ENCODE assay signal across 9 cellular contexts in the genomic region with DNA sequence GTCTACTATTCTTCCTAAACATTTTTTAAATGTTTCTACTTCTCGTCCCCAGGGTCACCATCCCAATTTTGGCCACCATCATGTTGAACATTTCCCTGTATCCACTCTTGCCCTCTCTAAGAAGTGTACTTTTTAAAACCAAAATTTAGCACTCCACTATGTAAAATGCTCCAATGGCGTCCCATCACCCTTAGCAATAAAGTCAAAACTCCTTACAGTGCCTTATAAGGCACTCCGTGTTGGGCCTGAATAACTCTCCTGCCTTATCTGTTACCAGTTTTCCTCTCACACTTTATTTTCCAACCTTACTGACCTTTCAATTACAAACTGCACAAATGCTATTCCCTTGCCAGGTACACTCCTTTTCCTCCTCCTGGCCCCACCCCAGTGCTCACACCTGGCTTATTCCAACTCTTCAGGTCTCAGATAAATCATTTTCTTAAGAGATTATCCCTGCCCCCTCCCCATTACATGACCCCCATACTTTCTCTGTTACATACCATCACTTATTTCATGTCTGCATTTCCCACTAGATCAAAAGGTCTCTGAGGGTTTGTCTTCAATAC. TPM values are rescaled to one million over a fixed set of nuclear protein-coding genes. Genes with fewer than 3 reads are reported as not detected.
A peak's percentile ranks its signal among the peaks of the same experiment; 100 is the strongest.
DNase-seq lines count a peak whose midpoint lies in the region; ATAC-seq and TF ChIP-seq lines count a peak whose summit lies in the region.
"Had no signal": no experiment of that assay in that cellular context is flagged by ENCODE, and none has a peak within 500 bp of the region (broad histone marks: within the 10 kb centered on the region; RNA-seq: fewer than 3 reads in every experiment).

No MANE protein-coding gene starts in this region.

- H3K27me3 ChIP-seq in psoas muscle (ENCODE audit: insufficient read depth in 3 of 3, low read length in 2 of 3), result no peaks in the 10 kb centered on the region

- intact Hi-C loops in OCI-LY7 (cut with micrococcal nuclease; ENCODE audit: unreplicated experiment), result no loop called here
- intact Hi-C loops in psoas muscle (cut with DNase I), result no loop called here

- H3K4me1 ChIP-seq in ES-I3 (ENCODE audit: insufficient read depth, low read length) (no peaks in the 10 kb centered on the region), OCI-LY7 (ENCODE audit: insufficient read depth, low read length, poor library complexity, severe bottlenecking) (peaks cover 6% of the 10 kb centered on the region), psoas muscle (peaks cover 11% of the 10 kb centered on the region)

- POLR2A ChIA-PET in OCI-LY7 (lab: Charles Lee), result interaction anchor here (1.1 to 1.2 kb wide), 2 partner anchors 17 to 29 kb away, joined by 3 to 9 read pairs; no protein-coding TSS in a partner anchor

- no peak for ATAC-seq in psoas muscle
- no peak for ATAC-seq in GM21447 (IDR thresholded peaks at IDR 0.05; ENCODE audit: unreplicated experiment)
- no peak for ATAC-seq in HG03354 (IDR thresholded peaks at IDR 0.05; ENCODE audit: poor library complexity, severe bottlenecking, unreplicated experiment)
- ATAC-seq in HG02610 (IDR thresholded peaks at IDR 0.05; ENCODE audit: unreplicated experiment), result no peak

- BruUV-seq in OCI-LY7 (replicated peaks; lab: Mats Ljungman, UMichigan), result no TSS peak

- H3K4me3 ChIP-seq in OCI-LY7 (ENCODE audit: low read depth, low read length, poor library complexity, severe bottlenecking) (peak overlapping the region; percentile 66), epithelial cell of esophagus (ENCODE audit: low read length) (peak overlapping the region; percentile 84), psoas muscle (peak overlapping the region; percentile 99)

- CTCF ChIA-PET in OCI-LY7 (lab: Charles Lee; ENCODE audit: unreplicated experiment), result no interaction called here

- H3K9me3 ChIP-seq in ES-I3 (ENCODE audit: control insufficient read depth, insufficient read depth, low read length), result no peaks in the 10 kb centered on the region
- H3K9me3 ChIP-seq in OCI-LY7 (ENCODE audit: low read length), result no peaks in the 10 kb centered on the region
- H3K9me3 ChIP-seq in psoas muscle, result no peaks in the 10 kb centered on the region

- H2AFZ ChIP-seq in OCI-LY7 (ENCODE audit: low read length), result peak overlapping the region; percentile 66; the same call in 1 of the 2 replicates

- DNase-seq in OCI-LY7 (ENCODE audit: low spot score) (no peak), epithelial cell of esophagus (ENCODE audit: low read depth) (peak; percentile 24), psoas muscle (no peak), 8988T (no peak)
- DNase-seq: SHP77 had no signal

- no peaks in the 10 kb centered on the region for H4K20me1 ChIP-seq in OCI-LY7 (ENCODE audit: insufficient read depth, low read length)

- WGBS in psoas muscle, 3 donors, result 87 to 92% (median 92%) methylated on average over 3 of the region's 3 CpGs

- H3K27ac ChIP-seq in OCI-LY7 (ENCODE audit: low read depth, low read length, poor library complexity, severe bottlenecking), result no peak overlapping the region
- no peak overlapping the region for H3K27ac ChIP-seq in psoas muscle

- TF ChIP-seq CTCF in OCI-LY7 (conservative IDR thresholded peaks at IDR 0.05; ENCODE audit: low read length) (no peak), epithelial cell of esophagus (IDR thresholded peaks at IDR 0.05; ENCODE audit: insufficient read depth, low read depth, low read length, missing control alignments) (no peak), psoas muscle (IDR thresholded peaks at IDR 0.05) (no peak)

- peak overlapping the region; percentile 78 for H3K9ac ChIP-seq in ES-I3 (ENCODE audit: low read depth, low read length)

- H3K36me3 ChIP-seq in ES-I3 (ENCODE audit: insufficient read depth, low read length), result no peaks in the 10 kb centered on the region; the same call in 1 of the 2 replicates
- H3K36me3 ChIP-seq in OCI-LY7 (ENCODE audit: insufficient read depth, low read length), result no peaks in the 10 kb centered on the region
- peaks cover 0 to 2% of the 10 kb centered on the region in 2 donors for H3K36me3 ChIP-seq in psoas muscle (ENCODE audit: insufficient read depth in 1 of 2, low read depth in 1 of 2)

- H3K4me2 ChIP-seq in OCI-LY7 (ENCODE audit: low read length), result peak overlapping the region; percentile 78

- H3K9me2 ChIP-seq in OCI-LY7 (ENCODE audit: insufficient read depth, low read length), result no peaks in the 10 kb centered on the region

- no peaks in the 10 kb centered on the region for H3K79me2 ChIP-seq in OCI-LY7 (ENCODE audit: insufficient read depth, low read depth, low read length)

RNA-seq across cellular contexts. Expression of gene TMEM168, which starts 1.3 kb away (rescaled TPM):
- 3.5 and 8.5 TPM in 2 replicates for total RNA-seq in OCI-LY7 (2014; rRNA removed; shearing (Covaris generic))
- total RNA-seq in OCI-LY7 (2022) (9.2 and 10.1 TPM in 2 replicates), psoas muscle (10 to 100 TPM in 2 of 4 donors, 1 to 10 TPM in 2; 8.1 to 10.9 (median 10.1) TPM)
- 1 to 10 TPM; 5.2 to 7.5 (median 5.2) TPM for polyA plus RNA-seq in psoas muscle
